ENCODE assay signal across 9 cellular contexts in genomic region chr9:121652037-121652837, GRCh38. TPM values are rescaled to one million over a fixed set of nuclear protein-coding genes. Genes with fewer than 3 reads are reported as not detected.
A peak's percentile ranks its signal among the peaks of the same experiment; 100 is the strongest.
DNase-seq lines count a peak whose midpoint lies in the region; ATAC-seq and TF ChIP-seq lines count a peak whose summit lies in the region.
"Had no signal": no experiment of that assay in that cellular context is flagged by ENCODE, and none has a peak within 500 bp of the region (broad histone marks: within the 10 kb centered on the region; RNA-seq: fewer than 3 reads in every experiment).

No MANE protein-coding gene starts in this region.

- peak overlapping the region; percentile 82 for H3K9ac ChIP-seq in SK-N-MC (ENCODE audit: insufficient read length)

- H3K9me3 Mint-ChIP-seq in progenitor cell of endocrine pancreas (ENCODE audit: low read depth) = no peaks in the 10 kb centered on the region
- H3K9me3 Mint-ChIP-seq: T-helper 2 cell treated with Interferon-gamma antibody and Interleukin-4, amounts not matched to agents 5 μg/mL and 100 μg/mL, for 36 hours had no signal

- H3K4me3 Mint-ChIP-seq in progenitor cell of endocrine pancreas (ENCODE audit: low read depth) = peak overlapping the region; percentile 83
- H3K4me3 Mint-ChIP-seq: T-helper 2 cell treated with Interferon-gamma antibody and Interleukin-4, amounts not matched to agents 5 μg/mL and 100 μg/mL, for 36 hours had no signal

- no peaks in the 10 kb centered on the region for H3K27me3 Mint-ChIP-seq in progenitor cell of endocrine pancreas

- H3K4me1 Mint-ChIP-seq in progenitor cell of endocrine pancreas (ENCODE audit: low read depth) = peaks cover 35% of the 10 kb centered on the region

- H3K36me3 Mint-ChIP-seq in progenitor cell of endocrine pancreas (ENCODE audit: insufficient read depth) = no peaks in the 10 kb centered on the region

- peaks cover 10% of the 10 kb centered on the region; the same call in 1 of the 2 replicates for H3K36me3 ChIP-seq in SK-N-MC (ENCODE audit: insufficient read depth, low read length)

- H3K27ac Mint-ChIP-seq in progenitor cell of endocrine pancreas = peak overlapping the region; percentile 49
- H3K27ac Mint-ChIP-seq: T-helper 2 cell treated with Interferon-gamma antibody and Interleukin-4, amounts not matched to agents 5 μg/mL and 100 μg/mL, for 36 hours had no signal

- no peak for TF ChIP-seq CTCF in foreskin fibroblast (IDR thresholded peaks at IDR 0.05; ENCODE audit: low read depth, low read length)
- no peak for TF ChIP-seq CTCF in progenitor cell of endocrine pancreas (IDR thresholded peaks at IDR 0.05; ENCODE audit: unreplicated experiment)

- no peak overlapping the region for H3K27ac ChIP-seq in SK-N-MC

- ATAC-seq in GM18858 (IDR thresholded peaks at IDR 0.05; ENCODE audit: unreplicated experiment) (no peak), HG02885 (IDR thresholded peaks at IDR 0.05; ENCODE audit: poor library complexity, unreplicated experiment) (no peak), GM21447 (IDR thresholded peaks at IDR 0.05; ENCODE audit: unreplicated experiment) (no peak)

- H3K4me3 ChIP-seq in SK-N-MC (peak overlapping the region; percentile 94), foreskin fibroblast (ENCODE audit: low read depth in 1 of 2, low read length in 2 of 2) (peak overlapping the region; percentile 43 to 70)

- no peaks in the 10 kb centered on the region for H3K9me3 ChIP-seq in SK-N-MC (ENCODE audit: low read depth, low read length)

- DNase-seq in Daoy (ENCODE audit: low read depth) (peak; percentile 56), SK-N-MC (ENCODE audit: low read depth, low spot score) (no peak), foreskin fibroblast (peak in 1 of 2 donors; percentile 31), progenitor cell of endocrine pancreas (ENCODE audit: low spot score, unreplicated experiment) (no peak), SHP77 (lab: John Stamatoyannopoulos, UW) (no peak)

RNA-seq across cellular contexts. Expression of gene DAB2IP, which starts 0.8 kb away (rescaled TPM):
- total RNA-seq in Daoy (2014; rRNA removed; shearing (Covaris generic)) = 14.3 and 15.9 TPM in 2 replicates
- 63.2 and 67.8 TPM in 2 replicates for total RNA-seq in progenitor cell of endocrine pancreas
